In the genomic region with DNA sequence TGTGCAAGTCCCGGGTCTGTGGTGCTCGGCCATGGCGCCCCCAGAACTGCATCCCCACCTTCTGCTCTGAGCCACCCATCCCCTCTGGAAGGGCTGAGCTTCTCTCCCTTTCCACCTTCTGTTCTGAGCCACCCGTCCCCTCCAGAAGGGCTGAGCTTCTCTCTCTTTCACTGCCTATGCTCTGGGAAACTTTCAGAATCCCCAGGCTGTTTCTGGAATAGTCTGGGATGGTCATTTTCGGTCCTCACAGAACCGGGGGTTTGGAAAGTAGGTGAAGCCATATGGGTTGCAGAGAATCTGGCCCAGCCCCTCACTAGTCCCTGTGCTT, we compare ENCODE assay signal across 10 cellular contexts. TPM values are rescaled to one million over a fixed set of nuclear protein-coding genes. Genes with fewer than 3 reads are reported as not detected.
A peak's percentile ranks its signal among the peaks of the same experiment; 100 is the strongest.
DNase-seq lines count a peak whose midpoint lies in the region; ATAC-seq and TF ChIP-seq lines count a peak whose summit lies in the region.
"Had no signal": no experiment of that assay in that cellular context is flagged by ENCODE, and none has a peak within 500 bp of the region (broad histone marks: within the 10 kb centered on the region; RNA-seq: fewer than 3 reads in every experiment).

No MANE protein-coding gene starts in this region.

- no peak for ATAC-seq in HG03097 (IDR thresholded peaks at IDR 0.05; ENCODE audit: low FRiP score, unreplicated experiment)
- no peak for ATAC-seq in HG03280 (IDR thresholded peaks at IDR 0.05; ENCODE audit: unreplicated experiment)
- ATAC-seq in HG02870 (IDR thresholded peaks at IDR 0.05; ENCODE audit: unreplicated experiment) = no peak

- H3K9me3 ChIP-seq in OCI-LY7 (ENCODE audit: low read length) = no peaks in the 10 kb centered on the region
- no peaks in the 10 kb centered on the region for H3K9me3 ChIP-seq in esophagus muscularis mucosa

- peak overlapping the region; percentile 79 for H3K27ac ChIP-seq in OCI-LY7 (ENCODE audit: low read depth, low read length, poor library complexity, severe bottlenecking)
- peak overlapping the region in 2 of 4 donors; percentile 57 to 63 for H3K27ac ChIP-seq in esophagus muscularis mucosa (replicated peaks in 1 of 4)
- H3K27ac ChIP-seq in skin epidermis = peak overlapping the region; percentile 12 to 97 (median 74)
- H3K27ac ChIP-seq: epithelial cell of prostate had no signal

- WGBS in esophagus muscularis mucosa = 60% methylated on average over 6 of the region's 6 CpGs

- H3K4me2 ChIP-seq in OCI-LY7 (ENCODE audit: low read length) = peak overlapping the region; percentile 81

- no TSS peak for BruUV-seq in OCI-LY7 (replicated peaks; lab: Mats Ljungman, UMichigan)

- peaks cover 0 to 29% (median 0%) of the 10 kb centered on the region in 4 donors for H3K27me3 ChIP-seq in esophagus muscularis mucosa

- DNase-seq in GM12865 (ENCODE audit: low read depth) (no peak), OCI-LY7 (ENCODE audit: low spot score) (no peak), esophagus muscularis mucosa (ENCODE audit: extremely low spot score) (no peak), NCI-H345 treated with DMSO at 0.1 percent for 48 hours (lab: John Stamatoyannopoulos, UW; ENCODE audit: unreplicated experiment) (no peak)
- DNase-seq: NCI-H1436 treated with DMSO at 0.1 percent for 48 hours had no signal

- TF ChIP-seq CTCF in GM12865 (IDR thresholded peaks at IDR 0.05; ENCODE audit: insufficient read depth, low read depth, low read length, missing control alignments) = no peak
- TF ChIP-seq CTCF in OCI-LY7 (conservative IDR thresholded peaks at IDR 0.05; ENCODE audit: low read length) = no peak
- TF ChIP-seq CTCF in esophagus muscularis mucosa (IDR thresholded peaks at IDR 0.05) = no peak

- peaks cover 4% of the 10 kb centered on the region; the same call in 1 of the 2 replicates for H4K20me1 ChIP-seq in OCI-LY7 (ENCODE audit: insufficient read depth, low read length)

- peaks cover 33% of the 10 kb centered on the region; the same call in 1 of the 2 replicates for H3K79me2 ChIP-seq in OCI-LY7 (ENCODE audit: insufficient read depth, low read depth, low read length)

- POLR2A ChIA-PET in OCI-LY7 (lab: Charles Lee) = interaction anchor here (1.3 to 1.5 kb wide), 3 partner anchors 18 to 299 kb away, joined by 3 to 7 read pairs (median 4); no protein-coding TSS in a partner anchor

- H3K36me3 ChIP-seq in OCI-LY7 (ENCODE audit: insufficient read depth, low read length) = no peaks in the 10 kb centered on the region
- H3K36me3 ChIP-seq in esophagus muscularis mucosa = no peaks in the 10 kb centered on the region

- CTCF ChIA-PET in OCI-LY7 (lab: Charles Lee; ENCODE audit: unreplicated experiment) = interaction anchor here (0.6 kb wide), 1 partner anchor 329 kb away, joined by 4 read pairs; no protein-coding TSS in a partner anchor

- intact Hi-C loops in OCI-LY7 (cut with micrococcal nuclease; ENCODE audit: unreplicated experiment) = loop anchor here (1.0 to 10.0 kb wide), 2 partner anchors 19 to 143 kb away; a partner anchor contains a TSS
- intact Hi-C loops in esophagus muscularis mucosa (cut with DNase I) = no loop called here

- H3K4me1 ChIP-seq in OCI-LY7 (ENCODE audit: insufficient read depth, low read length, poor library complexity, severe bottlenecking) (peaks cover 70% of the 10 kb centered on the region), esophagus muscularis mucosa (peaks cover 18 to 42% (median 34%) of the 10 kb centered on the region in 4 donors)

- H3K9me2 ChIP-seq in OCI-LY7 (ENCODE audit: insufficient read depth, low read length) = no peaks in the 10 kb centered on the region

- no peak for TF ChIP-seq EP300 in esophagus muscularis mucosa (IDR thresholded peaks at IDR 0.05)

- H2AFZ ChIP-seq in OCI-LY7 (ENCODE audit: low read length) = peak overlapping the region; percentile 66; the same call in 1 of the 2 replicates

- H3K4me3 ChIP-seq in GM12865 (ENCODE audit: low read depth, low read length) (peak overlapping the region; percentile 90), OCI-LY7 (ENCODE audit: low read depth, low read length, poor library complexity, severe bottlenecking) (peak overlapping the region; percentile 83), esophagus muscularis mucosa (peak overlapping the region; percentile 23 to 47 (median 35)), skin epidermis (peak overlapping the region; percentile 17 to 41 (median 29))

- no peak for TF ChIP-seq POLR2A in esophagus muscularis mucosa (IDR thresholded peaks at IDR 0.05; ENCODE audit: low read depth)

RNA-seq across cellular contexts. Expression of a gene that starts 3.4 kb away (rescaled TPM):
- total RNA-seq in OCI-LY7 (2014; rRNA removed; shearing (Covaris generic)) = 59.9 and 87.8 TPM in 2 replicates
- total RNA-seq in OCI-LY7 (2022) (51.9 and 60.3 TPM in 2 replicates), esophagus muscularis mucosa (10 to 100 TPM; 12.9 to 48.3 (median 26.3) TPM)

Comparison
In these comparisons a context has a peak if more than half of its experiments do, and no peak if none do; other contexts are left out.
1. H3K4me3 ChIP-seq: peak in every context shown above with its lines; median percentile 90 in GM12865; 83 in OCI-LY7; 35 in esophagus muscularis mucosa; 29 in skin epidermis.